Comparison of ENCODE assay signal across 33 cellular contexts in genomic region chr13:21999666-22000065, GRCh38.
"Had no signal": no experiment of that assay in that cellular context is flagged by ENCODE, and none has a peak within 500 bp of the region (broad histone marks: within the 10 kb centered on the region; RNA-seq: fewer than 3 reads in every experiment).

No MANE protein-coding gene starts in this region.

- H3K36me3 ChIP-seq: ascending aorta, breast epithelium, cardiac muscle cell, esophagus squamous epithelium, gastroesophageal sphincter, WERI-Rb-1 had no signal

- H3K9me3 Mint-ChIP-seq: activated B cell treated with CpG ODN at 0.5 μM for 24 hours; activated CD4-positive, alpha-beta memory T cell treated with anti-CD3 and anti-CD28 coated beads, Interleukin-2, amount 10 ng/mL, durations not matched to agents 7 days and 5 days; activated naive CD4-positive, alpha-beta T cell treated with anti-CD3 and anti-CD28 coated beads, Interleukin-2, amount 10 ng/mL, durations not matched to agents 7 days and 5 days; activated naive CD4-positive, alpha-beta T cell treated with anti-CD3 and anti-CD28 coated beads, Interleukin-2, amount 50 U/mL, for 72 hours; activated naive CD8-positive, alpha-beta T cell treated with anti-CD3 and anti-CD28 coated beads, Interleukin-2, amount 10 ng/mL, durations not matched to agents 7 days and 5 days; activated T-cell treated with anti-CD3 and anti-CD28 coated beads, Interleukin-2, amount 50 U/mL, for 24 hours; activated T-cell treated with anti-CD3 and anti-CD28 coated beads, Interleukin-2, amount 50 U/mL, for 72 hours; brain; central memory CD8-positive, alpha-beta T cell; dendritic cell treated with granulocyte-macrophage colony-stimulating factor and Interleukin-4, amounts not matched to agents 40 ng/mL and 50 ng/mL, for 4 days; T-helper 2 cell treated with Interferon-gamma antibody and Interleukin-4, amounts not matched to agents 5 μg/mL and 100 μg/mL, for 36 hours had no signal

- H3K4me1 Mint-ChIP-seq: activated B cell treated with CpG ODN at 0.5 μM for 24 hours; activated CD4-positive, alpha-beta memory T cell treated with anti-CD3 and anti-CD28 coated beads, Interleukin-2, amount 10 ng/mL, durations not matched to agents 7 days and 5 days; activated naive CD4-positive, alpha-beta T cell treated with anti-CD3 and anti-CD28 coated beads, Interleukin-2, amount 10 ng/mL, durations not matched to agents 7 days and 5 days; activated naive CD8-positive, alpha-beta T cell treated with anti-CD3 and anti-CD28 coated beads, Interleukin-2, amount 10 ng/mL, durations not matched to agents 7 days and 5 days had no signal

- H3K4me3 Mint-ChIP-seq: activated B cell treated with CpG ODN at 0.5 μM for 24 hours; activated CD4-positive, alpha-beta memory T cell treated with anti-CD3 and anti-CD28 coated beads, Interleukin-2, amount 10 ng/mL, durations not matched to agents 7 days and 5 days; activated naive CD4-positive, alpha-beta T cell treated with anti-CD3 and anti-CD28 coated beads, Interleukin-2, amount 10 ng/mL, durations not matched to agents 7 days and 5 days; activated naive CD8-positive, alpha-beta T cell treated with anti-CD3 and anti-CD28 coated beads, Interleukin-2, amount 10 ng/mL, durations not matched to agents 7 days and 5 days; activated T-cell treated with anti-CD3 and anti-CD28 coated beads, Interleukin-2, amount 50 U/mL, for 24 hours; activated T-cell treated with anti-CD3 and anti-CD28 coated beads, Interleukin-2, amount 50 U/mL, for 72 hours; brain; central memory CD8-positive, alpha-beta T cell; dendritic cell treated with granulocyte-macrophage colony-stimulating factor and Interleukin-4, amounts not matched to agents 40 ng/mL and 50 ng/mL, for 4 days; effector memory CD8-positive, alpha-beta T cell; T-helper 17 cell; T-helper 2 cell treated with Interferon-gamma antibody and Interleukin-4, amounts not matched to agents 5 μg/mL and 100 μg/mL, for 36 hours had no signal

- H3K27ac ChIP-seq: ascending aorta, breast epithelium, cardiac muscle cell, coronary artery, dorsolateral prefrontal cortex, epithelial cell of prostate, esophagus squamous epithelium, gastroesophageal sphincter, WERI-Rb-1 had no signal

- ATAC-seq: activated CD4-positive, CD25-positive, alpha-beta regulatory T cell treated with anti-CD3 and anti-CD28 coated beads, Interleukin-2, amount 50 U/mL, for 24 hours; activated naive CD4-positive, alpha-beta T cell treated with anti-CD3 and anti-CD28 coated beads, Interleukin-2, amount 50 U/mL, for 72 hours; activated T-cell treated with anti-CD3 and anti-CD28 coated beads, Interleukin-2, amount 50 U/mL, for 72 hours; effector memory CD8-positive, alpha-beta T cell; gastroesophageal sphincter; T-helper 17 cell had no signal

- H3K36me3 Mint-ChIP-seq: activated naive CD4-positive, alpha-beta T cell treated with anti-CD3 and anti-CD28 coated beads, Interleukin-2, amount 10 ng/mL, durations not matched to agents 7 days and 5 days; activated naive CD4-positive, alpha-beta T cell treated with anti-CD3 and anti-CD28 coated beads, Interleukin-2, amount 50 U/mL, for 72 hours; activated naive CD8-positive, alpha-beta T cell treated with anti-CD3 and anti-CD28 coated beads, Interleukin-2, amount 10 ng/mL, durations not matched to agents 7 days and 5 days; brain had no signal

- H3K27ac Mint-ChIP-seq: activated B cell treated with CpG ODN at 0.5 μM for 24 hours; activated CD4-positive, alpha-beta memory T cell treated with anti-CD3 and anti-CD28 coated beads, Interleukin-2, amount 10 ng/mL, durations not matched to agents 7 days and 5 days; activated naive CD4-positive, alpha-beta T cell treated with anti-CD3 and anti-CD28 coated beads, Interleukin-2, amount 10 ng/mL, durations not matched to agents 7 days and 5 days; activated naive CD4-positive, alpha-beta T cell treated with anti-CD3 and anti-CD28 coated beads, Interleukin-2, amount 50 U/mL, for 72 hours; activated naive CD8-positive, alpha-beta T cell treated with anti-CD3 and anti-CD28 coated beads, Interleukin-2, amount 10 ng/mL, durations not matched to agents 7 days and 5 days; activated T-cell treated with anti-CD3 and anti-CD28 coated beads, Interleukin-2, amount 50 U/mL, for 24 hours; activated T-cell treated with anti-CD3 and anti-CD28 coated beads, Interleukin-2, amount 50 U/mL, for 72 hours; brain; dendritic cell treated with granulocyte-macrophage colony-stimulating factor and Interleukin-4, amounts not matched to agents 40 ng/mL and 50 ng/mL, for 4 days; effector memory CD8-positive, alpha-beta T cell; T-helper 17 cell; T-helper 2 cell treated with Interferon-gamma antibody and Interleukin-4, amounts not matched to agents 5 μg/mL and 100 μg/mL, for 36 hours had no signal

- H3K4me1 ChIP-seq: ascending aorta, breast epithelium, esophagus squamous epithelium, gastroesophageal sphincter had no signal

- H3K9me3 ChIP-seq: ascending aorta, breast epithelium, esophagus squamous epithelium, gastroesophageal sphincter had no signal

- H3K27me3 Mint-ChIP-seq: activated B cell treated with CpG ODN at 0.5 μM for 24 hours; activated CD4-positive, alpha-beta memory T cell treated with anti-CD3 and anti-CD28 coated beads, Interleukin-2, amount 10 ng/mL, durations not matched to agents 7 days and 5 days; activated naive CD4-positive, alpha-beta T cell treated with anti-CD3 and anti-CD28 coated beads, Interleukin-2, amount 10 ng/mL, durations not matched to agents 7 days and 5 days; activated naive CD8-positive, alpha-beta T cell treated with anti-CD3 and anti-CD28 coated beads, Interleukin-2, amount 10 ng/mL, durations not matched to agents 7 days and 5 days had no signal

- H3K27me3 ChIP-seq: ascending aorta, breast epithelium, cardiac muscle cell had no signal

- DNase-seq: activated B cell treated with CpG ODN at 0.5 μM for 24 hours; activated CD4-positive, alpha-beta memory T cell treated with anti-CD3 and anti-CD28 coated beads, Interleukin-2, amount 10 ng/mL, durations not matched to agents 7 days and 5 days; activated CD4-positive, alpha-beta T cell treated with anti-CD3 and anti-CD28 coated beads for 48 hours; activated CD4-positive, alpha-beta T cell treated with anti-CD3 and anti-CD28 coated beads, Interleukin-2, amount 50 U/mL, for 4 hours; activated CD8-positive, alpha-beta memory T cell treated with anti-CD3 and anti-CD28 coated beads, Interleukin-2, amount 50 U/mL, for 48 hours; activated gamma-delta T cell; activated naive CD4-positive, alpha-beta T cell; activated naive CD4-positive, alpha-beta T cell treated with anti-CD3 and anti-CD28 coated beads, Interleukin-2, amount 10 ng/mL, durations not matched to agents 7 days and 5 days; activated naive CD8-positive, alpha-beta T cell treated with anti-CD3 and anti-CD28 coated beads, Interleukin-2, amount 10 ng/mL, durations not matched to agents 7 days and 5 days; activated T-cell treated with anti-CD3 and anti-CD28 coated beads for 4 hours; activated T-cell treated with anti-CD3 and anti-CD28 coated beads, Interleukin-2, amount 50 U/mL, for 24 hours; activated T-cell treated with anti-CD3 and anti-CD28 coated beads, Interleukin-2, amount 50 U/mL, for 72 hours; dorsolateral prefrontal cortex; effector CD4-positive, alpha-beta T cell; effector memory CD8-positive, alpha-beta T cell; esophagus squamous epithelium; foreskin melanocyte; T-helper 1 cell; T-helper 17 cell; T1000; WERI-Rb-1 had no signal

- H3K4me3 ChIP-seq: ascending aorta, breast epithelium, cardiac muscle cell, coronary artery, dorsolateral prefrontal cortex, esophagus squamous epithelium, gastroesophageal sphincter had no signal
